ENCODE assay signal across 11 cellular contexts in genomic region chr11:132959663-132960062, GRCh38.
A peak's percentile ranks its signal among the peaks of the same experiment; 100 is the strongest.
DNase-seq lines count a peak whose midpoint lies in the region; ATAC-seq and TF ChIP-seq lines count a peak whose summit lies in the region.
"Had no signal": no experiment of that assay in that cellular context is flagged by ENCODE, and none has a peak within 500 bp of the region (broad histone marks: within the 10 kb centered on the region; RNA-seq: fewer than 3 reads in every experiment).

No MANE protein-coding gene starts in this region.

- H3K4me3 Mint-ChIP-seq in T-cell = no peak overlapping the region
- no peak overlapping the region for H3K4me3 Mint-ChIP-seq in CD14-positive monocyte
- H3K4me3 Mint-ChIP-seq: CD8-positive, alpha-beta memory T cell had no signal

- no peaks in the 10 kb centered on the region for H3K36me3 Mint-ChIP-seq in T-cell
- no peaks in the 10 kb centered on the region for H3K36me3 Mint-ChIP-seq in CD14-positive monocyte
- H3K36me3 Mint-ChIP-seq: CD8-positive, alpha-beta memory T cell had no signal

- no peaks in the 10 kb centered on the region for H3K9me3 ChIP-seq in adipocyte (ENCODE audit: control insufficient read depth, low read length)
- H3K9me3 ChIP-seq: A549 had no signal

- peaks cover 0 to 2% of the 10 kb centered on the region in 2 donors for H3K27me3 Mint-ChIP-seq in T-cell
- H3K27me3 Mint-ChIP-seq in CD14-positive monocyte (ENCODE audit: low read depth in 3 of 3) = no peaks in the 10 kb centered on the region
- H3K27me3 Mint-ChIP-seq: CD8-positive, alpha-beta memory T cell had no signal

- peaks cover 20% of the 10 kb centered on the region for H3K27me3 ChIP-seq in adipocyte (replicated peaks; ENCODE audit: control insufficient read depth, insufficient read depth, low read length)

- no peak for TF ChIP-seq CTCF in CD14-positive monocyte (IDR thresholded peaks at IDR 0.05)

- no peaks in the 10 kb centered on the region for H3K36me3 ChIP-seq in adipocyte (ENCODE audit: control insufficient read depth, insufficient read depth, low read length, severe bottlenecking)

- intact Hi-C loops in CD14-positive monocyte (cut with micrococcal nuclease) = no loop called here

- H3K9me3 Mint-ChIP-seq in T-cell (peaks cover 0 to 18% (median 0%) of the 10 kb centered on the region in 3 donors), CD14-positive monocyte (peaks cover 0 to 10% (median 2%) of the 10 kb centered on the region in 7 donors)

- POLR2A ChIA-PET in T-cell (lab: Charles Lee) = no interaction called here

- CTCF ChIA-PET in T-cell (lab: Charles Lee) = no interaction called here

- peaks cover 4% of the 10 kb centered on the region for H3K4me1 ChIP-seq in adipocyte (ENCODE audit: control insufficient read depth, insufficient read depth, low read length)
- H3K4me1 ChIP-seq: A549, Caco-2 had no signal

- H3K27ac Mint-ChIP-seq in T-cell = no peak overlapping the region
- H3K27ac Mint-ChIP-seq in CD14-positive monocyte = no peak overlapping the region
- H3K27ac Mint-ChIP-seq: CD8-positive, alpha-beta memory T cell had no signal

- no peak for ATAC-seq in T-cell (replicated peaks in 1 of 4)
- no peak for ATAC-seq in HG02678 (IDR thresholded peaks at IDR 0.05; ENCODE audit: unreplicated experiment)
- ATAC-seq: A549 had no signal

- DNase-seq in adipocyte (ENCODE audit: low read depth) = no peak
- peak; percentile 41 for DNase-seq in cerebellum (ENCODE audit: low spot score)
- peak; percentile 50 for DNase-seq in inferior parietal cortex (ENCODE audit: extremely low spot score)
- DNase-seq in superior temporal gyrus (ENCODE audit: extremely low spot score) = peak; percentile 60
- no peak for DNase-seq in T-cell
- no peak for DNase-seq in CD14-positive monocyte (ENCODE audit: low spot score)
- DNase-seq: Caco-2; CD8-positive, alpha-beta memory T cell; DMS53 had no signal

- peak overlapping the region; percentile 41 for H3K4me3 ChIP-seq in adipocyte (ENCODE audit: low read length)
- H3K4me3 ChIP-seq: A549 had no signal

- H3K9ac ChIP-seq in adipocyte (ENCODE audit: low read length) = no peak overlapping the region

- H3K4me1 Mint-ChIP-seq in T-cell (no peaks in the 10 kb centered on the region), CD14-positive monocyte (no peaks in the 10 kb centered on the region)
- H3K4me1 Mint-ChIP-seq: CD8-positive, alpha-beta memory T cell had no signal

Comparison
In these comparisons a context has a peak if more than half of its experiments do, and no peak if none do; other contexts are left out.
1. DNase-seq: peak in cerebellum (single experiment), inferior parietal cortex (single experiment) and superior temporal gyrus (single experiment); none in adipocyte (single experiment), T-cell (0 of 34) and CD14-positive monocyte (single experiment).